Comparison of ENCODE assay signal across 2 cellular contexts in genomic region chr1:228083871-228084278, GRCh38.
TF ChIP-seq lines count a peak whose summit lies in the region.

No MANE protein-coding gene starts in this region.

TF ChIP-seq in K562, 482 proteins besides CTCF, POLR2A, EP300 and RAD21 (continued from another document and continues in another):
- TF ChIP-seq, protein P1, sequence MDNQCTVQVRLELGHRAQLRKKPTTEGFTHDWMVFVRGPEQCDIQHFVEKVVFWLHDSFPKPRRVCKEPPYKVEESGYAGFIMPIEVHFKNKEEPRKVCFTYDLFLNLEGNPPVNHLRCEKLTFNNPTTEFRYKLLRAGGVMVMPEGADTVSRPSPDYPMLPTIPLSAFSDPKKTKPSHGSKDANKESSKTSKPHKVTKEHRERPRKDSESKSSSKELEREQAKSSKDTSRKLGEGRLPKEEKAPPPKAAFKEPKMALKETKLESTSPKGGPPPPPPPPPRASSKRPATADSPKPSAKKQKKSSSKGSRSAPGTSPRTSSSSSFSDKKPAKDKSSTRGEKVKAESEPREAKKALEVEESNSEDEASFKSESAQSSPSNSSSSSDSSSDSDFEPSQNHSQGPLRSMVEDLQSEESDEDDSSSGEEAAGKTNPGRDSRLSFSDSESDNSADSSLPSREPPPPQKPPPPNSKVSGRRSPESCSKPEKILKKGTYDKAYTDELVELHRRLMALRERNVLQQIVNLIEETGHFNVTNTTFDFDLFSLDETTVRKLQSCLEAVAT (IDR thresholded peaks at IDR 0.05): 0 out of 4 replicates have a peak, but pooled peaks of 1 of the 2 experiments have one; percentile 58
- 0 out of 2 replicates have a peak, but pooled peaks have one; percentile 3 for TF ChIP-seq SUPT5H (IDR thresholded peaks at IDR 0.05)
- 0 out of 2 replicates have a peak, but pooled peaks have one; percentile 30 for TF ChIP-seq ZNF592 (IDR thresholded peaks at IDR 0.05)
- no peak for TF ChIP-seq CBX8 (IDR thresholded peaks at IDR 0.05; ENCODE audit: borderline replicate concordance, extremely low read depth, low read depth, low read length, poor library complexity, severe bottlenecking)
- TF ChIP-seq NR4A1 (CRISPR knock-in tag; IDR thresholded peaks at IDR 0.05): 0 out of 2 replicates have a peak, but pooled peaks have one; percentile 42
- no peak for TF ChIP-seq NR4A1 (tag; IDR thresholded peaks at IDR 0.05)
- TF ChIP-seq ZNF384 (IDR thresholded peaks at IDR 0.05; ENCODE audit: low read depth, low read length): no peak
- no peak for TF ChIP-seq NFYB (IDR thresholded peaks at IDR 0.05; ENCODE audit: extremely low read depth, insufficient read length)
- 0 out of 2 replicates have a peak, but pooled peaks have one; percentile 6 for TF ChIP-seq SMARCA5 (IDR thresholded peaks at IDR 0.05)
- no peak for TF ChIP-seq DPF2 (IDR thresholded peaks at IDR 0.05)
- TF ChIP-seq ZNF316 (IDR thresholded peaks at IDR 0.05): peak; percentile 61
- 0 out of 2 replicates have a peak, but pooled peaks have one; percentile 40 for TF ChIP-seq ETS1 (conservative IDR thresholded peaks at IDR 0.05; ENCODE audit: control insufficient read depth, low read depth, low read length)
- TF ChIP-seq MAX (CRISPR knock-in tag; IDR thresholded peaks at IDR 0.05): peak; percentile 82
- peak; percentile 1 for TF ChIP-seq TBP (optimal IDR thresholded peaks at IDR 0.05; ENCODE audit: low read depth, low read length)
- TF ChIP-seq, protein P2, sequence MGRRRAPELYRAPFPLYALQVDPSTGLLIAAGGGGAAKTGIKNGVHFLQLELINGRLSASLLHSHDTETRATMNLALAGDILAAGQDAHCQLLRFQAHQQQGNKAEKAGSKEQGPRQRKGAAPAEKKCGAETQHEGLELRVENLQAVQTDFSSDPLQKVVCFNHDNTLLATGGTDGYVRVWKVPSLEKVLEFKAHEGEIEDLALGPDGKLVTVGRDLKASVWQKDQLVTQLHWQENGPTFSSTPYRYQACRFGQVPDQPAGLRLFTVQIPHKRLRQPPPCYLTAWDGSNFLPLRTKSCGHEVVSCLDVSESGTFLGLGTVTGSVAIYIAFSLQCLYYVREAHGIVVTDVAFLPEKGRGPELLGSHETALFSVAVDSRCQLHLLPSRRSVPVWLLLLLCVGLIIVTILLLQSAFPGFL (CRISPR knock-in tag; IDR thresholded peaks at IDR 0.05): peak; percentile 60; the same call in 1 of the 2 replicates
- TF ChIP-seq, protein P3, sequence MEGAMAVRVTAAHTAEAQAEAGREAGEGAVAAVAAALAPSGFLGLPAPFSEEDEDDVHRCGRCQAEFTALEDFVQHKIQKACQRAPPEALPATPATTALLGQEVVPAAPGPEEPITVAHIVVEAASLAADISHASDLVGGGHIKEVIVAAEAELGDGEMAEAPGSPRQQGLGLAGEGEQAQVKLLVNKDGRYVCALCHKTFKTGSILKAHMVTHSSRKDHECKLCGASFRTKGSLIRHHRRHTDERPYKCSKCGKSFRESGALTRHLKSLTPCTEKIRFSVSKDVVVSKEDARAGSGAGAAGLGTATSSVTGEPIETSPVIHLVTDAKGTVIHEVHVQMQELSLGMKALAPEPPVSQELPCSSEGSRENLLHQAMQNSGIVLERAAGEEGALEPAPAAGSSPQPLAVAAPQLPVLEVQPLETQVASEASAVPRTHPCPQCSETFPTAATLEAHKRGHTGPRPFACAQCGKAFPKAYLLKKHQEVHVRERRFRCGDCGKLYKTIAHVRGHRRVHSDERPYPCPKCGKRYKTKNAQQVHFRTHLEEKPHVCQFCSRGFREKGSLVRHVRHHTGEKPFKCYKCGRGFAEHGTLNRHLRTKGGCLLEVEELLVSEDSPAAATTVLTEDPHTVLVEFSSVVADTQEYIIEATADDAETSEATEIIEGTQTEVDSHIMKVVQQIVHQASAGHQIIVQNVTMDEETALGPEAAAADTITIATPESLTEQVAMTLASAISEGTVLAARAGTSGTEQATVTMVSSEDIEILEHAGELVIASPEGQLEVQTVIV (CRISPR knock-in tag; IDR thresholded peaks at IDR 0.05; ENCODE audit: borderline replicate concordance): no peak

TF ChIP-seq in HepG2, 621 proteins besides CTCF, POLR2A, EP300 and RAD21 (continued from another document):
- TF ChIP-seq, protein P4, sequence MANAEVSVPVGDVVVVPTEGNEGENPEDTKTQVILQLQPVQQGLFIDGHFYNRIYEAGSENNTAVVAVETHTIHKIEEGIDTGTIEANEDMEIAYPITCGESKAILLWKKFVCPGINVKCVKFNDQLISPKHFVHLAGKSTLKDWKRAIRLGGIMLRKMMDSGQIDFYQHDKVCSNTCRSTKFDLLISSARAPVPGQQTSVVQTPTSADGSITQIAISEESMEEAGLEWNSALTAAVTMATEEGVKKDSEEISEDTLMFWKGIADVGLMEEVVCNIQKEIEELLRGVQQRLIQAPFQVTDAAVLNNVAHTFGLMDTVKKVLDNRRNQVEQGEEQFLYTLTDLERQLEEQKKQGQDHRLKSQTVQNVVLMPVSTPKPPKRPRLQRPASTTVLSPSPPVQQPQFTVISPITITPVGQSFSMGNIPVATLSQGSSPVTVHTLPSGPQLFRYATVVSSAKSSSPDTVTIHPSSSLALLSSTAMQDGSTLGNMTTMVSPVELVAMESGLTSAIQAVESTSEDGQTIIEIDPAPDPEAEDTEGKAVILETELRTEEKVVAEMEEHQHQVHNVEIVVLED (CRISPR knock-in tag; IDR thresholded peaks at IDR 0.05; ENCODE audit: borderline replicate concordance): peak; percentile 40; the same call in 1 of the 2 replicates
- TF ChIP-seq SP140L (CRISPR knock-in tag; IDR thresholded peaks at IDR 0.05; ENCODE audit: borderline replicate concordance): no peak
- peak; percentile 45 for TF ChIP-seq ZNF883 (CRISPR knock-in tag; IDR thresholded peaks at IDR 0.05; ENCODE audit: not compliant biosample characterization)
- 0 out of 2 replicates have a peak, but pooled peaks have one; percentile 31 for TF ChIP-seq KMT2A (CRISPR knock-in tag; IDR thresholded peaks at IDR 0.05)
- peak; percentile 58; the same call in 1 of the 2 replicates for TF ChIP-seq GLI4 (CRISPR knock-in tag; IDR thresholded peaks at IDR 0.05; ENCODE audit: borderline replicate concordance)
- TF ChIP-seq ARID2 (CRISPR knock-in tag; IDR thresholded peaks at IDR 0.05; ENCODE audit: borderline replicate concordance): no peak
- peak; percentile 65; the same call in 1 of the 2 replicates for TF ChIP-seq ZNF598 (CRISPR knock-in tag; IDR thresholded peaks at IDR 0.05; ENCODE audit: borderline replicate concordance)
- no peak for TF ChIP-seq ZNF556 (CRISPR knock-in tag; IDR thresholded peaks at IDR 0.05; ENCODE audit: borderline replicate concordance)
- TF ChIP-seq ZBTB42 (CRISPR knock-in tag; IDR thresholded peaks at IDR 0.05): no peak
- 0 out of 2 replicates have a peak, but pooled peaks have one; percentile 4 for TF ChIP-seq ZNF230 (CRISPR knock-in tag; IDR thresholded peaks at IDR 0.05)
- TF ChIP-seq ZNF143 (CRISPR knock-in tag; IDR thresholded peaks at IDR 0.05): 0 out of 2 replicates have a peak, but pooled peaks have one; percentile 9
